ENCODE assay signal across 8 cellular contexts in genomic region chr9:101311759-101312420, GRCh38.
DNase-seq lines count a peak whose midpoint lies in the region; ATAC-seq and TF ChIP-seq lines count a peak whose summit lies in the region.

No MANE protein-coding gene starts in this region.

- H3K27me3 Mint-ChIP-seq in endothelial cell (ENCODE audit: unreplicated experiment) = no peaks in the 10 kb centered on the region
- H3K27me3 Mint-ChIP-seq in naive thymus-derived CD8-positive, alpha-beta T cell = peaks cover 0 to 20% (median 9%) of the 10 kb centered on the region in 5 donors

- TF ChIP-seq CTCF in endothelial cell (IDR thresholded peaks at IDR 0.05; ENCODE audit: unreplicated experiment) = peak; percentile 92

- no peaks in the 10 kb centered on the region for H3K36me3 Mint-ChIP-seq in endothelial cell (ENCODE audit: low read depth, unreplicated experiment)
- H3K36me3 Mint-ChIP-seq in naive thymus-derived CD8-positive, alpha-beta T cell = no peaks in the 10 kb centered on the region

- no peak overlapping the region for H3K4me3 Mint-ChIP-seq in endothelial cell (ENCODE audit: unreplicated experiment)
- H3K4me3 Mint-ChIP-seq in naive thymus-derived CD8-positive, alpha-beta T cell = no peak overlapping the region

- peak; percentile 93 for ATAC-seq in GM18502 (IDR thresholded peaks at IDR 0.05; ENCODE audit: poor library complexity, unreplicated experiment)
- peak; percentile 70 for ATAC-seq in HG02840 (IDR thresholded peaks at IDR 0.05; ENCODE audit: low FRiP score, unreplicated experiment)
- peak; percentile 47 to 66 for ATAC-seq in naive thymus-derived CD8-positive, alpha-beta T cell

- peaks cover 21% of the 10 kb centered on the region for H3K4me1 Mint-ChIP-seq in endothelial cell (ENCODE audit: unreplicated experiment)
- no peaks in the 10 kb centered on the region for H3K4me1 Mint-ChIP-seq in naive thymus-derived CD8-positive, alpha-beta T cell

- no peak overlapping the region for H3K27ac Mint-ChIP-seq in endothelial cell (ENCODE audit: unreplicated experiment)
- no peak overlapping the region for H3K27ac Mint-ChIP-seq in naive thymus-derived CD8-positive, alpha-beta T cell

- DNase-seq in AML-193 (lab: John Stamatoyannopoulos, UW) (peak; percentile 60 to 68), NCI-H1092 treated with DMSO at 0.1 percent for 48 hours (lab: John Stamatoyannopoulos, UW) (peak; percentile 78), SHP77 (lab: John Stamatoyannopoulos, UW) (peak; percentile 66 to 70), endothelial cell (ENCODE audit: low spot score) (peak; percentile 25)
- peak in 5 of 10 donors; percentile 19 to 61 (median 43) for DNase-seq in naive thymus-derived CD8-positive, alpha-beta T cell
- no peak for DNase-seq in stimulated activated CD4-positive, alpha-beta T cell treated with anti-CD3 and anti-CD28 coated beads, Interleukin-2, amount 100 ng/mL, for 48 hours

- no peaks in the 10 kb centered on the region for H3K9me3 Mint-ChIP-seq in endothelial cell (ENCODE audit: unreplicated experiment)
- no peaks in the 10 kb centered on the region for H3K9me3 Mint-ChIP-seq in naive thymus-derived CD8-positive, alpha-beta T cell

- POLR2A ChIA-PET in naive thymus-derived CD8-positive, alpha-beta T cell (lab: Charles Lee) = no interaction called here

Comparison
In these comparisons a context has a peak if more than half of its experiments do, and no peak if none do; other contexts are left out.
1. DNase-seq: peak in AML-193 (2 of 2), NCI-H1092 treated with DMSO at 0.1 percent for 48 hours (single experiment), SHP77 (2 of 2) and endothelial cell (single experiment); none in stimulated activated CD4-positive, alpha-beta T cell treated with anti-CD3 and anti-CD28 coated beads, Interleukin-2, amount 100 ng/mL, for 48 hours (0 of 2).
2. Peak in every context shown above with its lines, with median percentiles within 50 percentile points of each other: ATAC-seq.